ENCODE assay signal across 24 cellular contexts in the genomic region with DNA sequence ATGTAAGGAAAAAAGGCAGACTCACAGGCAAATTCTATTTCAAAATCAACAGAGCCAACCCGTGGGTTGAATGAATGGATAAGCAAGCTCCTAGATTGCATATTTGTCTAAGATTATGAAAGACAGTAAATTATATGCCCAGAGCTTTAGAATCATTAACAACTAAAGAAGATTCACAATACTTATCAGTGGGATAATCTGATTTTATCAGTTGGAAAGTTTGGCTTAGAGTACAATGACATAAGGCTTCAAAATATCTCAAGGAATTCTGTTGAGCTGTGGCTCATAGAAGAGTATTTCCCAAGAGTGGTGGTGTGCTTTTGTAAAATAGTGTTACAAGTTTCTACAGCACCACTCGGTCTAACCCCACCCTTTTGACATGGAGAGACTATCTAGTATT.
"Had no signal": no experiment of that assay in that cellular context is flagged by ENCODE, and none has a peak within 500 bp of the region (broad histone marks: within the 10 kb centered on the region; RNA-seq: fewer than 3 reads in every experiment).

No MANE protein-coding gene starts in this region.

- H3K9me3 ChIP-seq: SJSA1 had no signal

- H3K4me3 ChIP-seq: MG63, SJSA1, SK-N-MC had no signal

- DNase-seq: IMR-90, Karpas-422, KG1, MG63, NCI-H1092, NCI-H1105 treated with DMSO at 0.1 percent for 48 hours, NCI-H1417 treated with DMSO at 0.1 percent for 48 hours, NCI-H146, NCI-H1694 treated with DMSO at 0.1 percent for 48 hours, NCI-H1930, NCI-H2081, NCI-H2107, NCI-H226, NCI-H446, NCI-H510A, NCI-H524 treated with DMSO at 0.1 percent for 48 hours, NCI-H69, NCI-H774, Right ventricle myocardium superior, RPMI8226, SIG-M5 had no signal

- H3K36me3 ChIP-seq: MG63, SJSA1 had no signal

- ATAC-seq: HepG2 had no signal

- H3K27me3 ChIP-seq: MG63, SJSA1 had no signal

- H3K27ac ChIP-seq: SK-N-MC had no signal
